In genomic region chr4:121155893-121156292, GRCh38 we compare ENCODE assay signal across 10 cellular contexts. TPM values are rescaled to one million over a fixed set of nuclear protein-coding genes. Genes with fewer than 3 reads are reported as not detected.
DNase-seq lines count a peak whose midpoint lies in the region; ATAC-seq, FAIRE-seq and TF ChIP-seq lines count a peak whose summit lies in the region.
"Had no signal": no experiment of that assay in that cellular context is flagged by ENCODE, and none has a peak within 500 bp of the region (broad histone marks: within the 10 kb centered on the region; RNA-seq: fewer than 3 reads in every experiment).

No MANE protein-coding gene starts in this region.

- H2BK120ac ChIP-seq in trophoblast cell (ENCODE audit: insufficient read depth, low read length, poor library complexity): no peak overlapping the region

- no peaks in the 10 kb centered on the region for H3K79me2 ChIP-seq in PC-9 (ENCODE audit: low read depth)
- no peaks in the 10 kb centered on the region for H3K79me2 ChIP-seq in endothelial cell of umbilical vein (ENCODE audit: control insufficient read depth, insufficient read depth, low read length)
- H3K79me2 ChIP-seq in trophoblast cell (ENCODE audit: control insufficient read depth, insufficient read depth, low read length, poor library complexity): peaks cover 1% of the 10 kb centered on the region

- H3K4me1 ChIP-seq in PC-9 (replicated peaks; ENCODE audit: insufficient read depth) (peaks cover 15% of the 10 kb centered on the region), endothelial cell of umbilical vein (ENCODE audit: control insufficient read depth, extremely low read depth, insufficient read depth, low read length) (peaks cover 20% of the 10 kb centered on the region), trophoblast cell (ENCODE audit: control insufficient read depth in 1 of 2, insufficient read depth in 2 of 2, low read length in 2 of 2) (peaks cover 3 to 5% of the 10 kb centered on the region in 2 experiments), esophagus squamous epithelium (peaks cover 0 to 17% (median 6%) of the 10 kb centered on the region in 3 donors)

- TF ChIP-seq CTCF in PC-9 (conservative IDR thresholded peaks at IDR 0.05) (no peak), endothelial cell of umbilical vein (IDR thresholded peaks at IDR 0.05; ENCODE audit: extremely low read depth in 1 of 2, insufficient read depth in 1 of 2, low read depth in 1 of 2, low read length in 2 of 2) (no peak), esophagus squamous epithelium (IDR thresholded peaks at IDR 0.05) (no peak)

- H3K4me3 ChIP-seq in PC-9 (peak overlapping the region; percentile 58), endothelial cell of umbilical vein (replicated peaks in 1 of 3; ENCODE audit: insufficient read depth in 1 of 3, low read depth in 1 of 3, low read length in 3 of 3) (peak overlapping the region; percentile 45 to 92 (median 80)), trophoblast cell (ENCODE audit: low read depth, low read length) (no peak overlapping the region), esophagus squamous epithelium (peak overlapping the region in 1 of 4 donors; percentile 67)

- H2BK5ac ChIP-seq in trophoblast cell (ENCODE audit: low read depth, low read length, poor library complexity): no peak overlapping the region

- H3K9me3 ChIP-seq in PC-9 (ENCODE audit: insufficient read depth, low read depth) (no peaks in the 10 kb centered on the region), endothelial cell of umbilical vein (replicated peaks; ENCODE audit: control insufficient read depth, insufficient read depth, low read length) (no peaks in the 10 kb centered on the region), trophoblast cell (ENCODE audit: insufficient read depth, low read depth, low read length) (no peaks in the 10 kb centered on the region), esophagus squamous epithelium (no peaks in the 10 kb centered on the region)

- H3K9ac ChIP-seq in endothelial cell of umbilical vein (replicated peaks; ENCODE audit: extremely low read depth, insufficient read depth, low read length) (peak overlapping the region; percentile 65), trophoblast cell (ENCODE audit: low read length) (no peak overlapping the region)

- H3K27ac ChIP-seq in PC-9 (peak overlapping the region; percentile 87), endothelial cell of umbilical vein (ENCODE audit: insufficient read depth, low read depth, low read length) (peak overlapping the region; percentile 75), trophoblast cell (ENCODE audit: low read depth, low read length) (peak overlapping the region; percentile 41), esophagus squamous epithelium (no peak overlapping the region)

- dilution Hi-C loops in endothelial cell of umbilical vein (cut with MboI; ENCODE audit: extremely low pct_ligation_motif_present, low sequenced_read_pairs): no loop called here

- no peak for TF ChIP-seq POLR2A in endothelial cell of umbilical vein (IDR thresholded peaks at IDR 0.05; ENCODE audit: low read depth, low read length)
- no peak for TF ChIP-seq POLR2A in esophagus squamous epithelium (IDR thresholded peaks at IDR 0.05)

- no peak overlapping the region for H3K23ac ChIP-seq in trophoblast cell (ENCODE audit: low read length)

- H4K91ac ChIP-seq in trophoblast cell (ENCODE audit: low read depth, low read length): no peak overlapping the region

- no peak overlapping the region for H3K18ac ChIP-seq in trophoblast cell (ENCODE audit: low read length)

- H3K27me3 ChIP-seq in PC-9 (ENCODE audit: insufficient read depth, low read depth) (no peaks in the 10 kb centered on the region), endothelial cell of umbilical vein (ENCODE audit: control insufficient read depth in 2 of 2, insufficient read depth in 2 of 2, low read length in 2 of 2) (no peaks in the 10 kb centered on the region), trophoblast cell (ENCODE audit: insufficient read depth, low read length) (no peaks in the 10 kb centered on the region), esophagus squamous epithelium (peaks cover 0 to 23% (median 0%) of the 10 kb centered on the region in 4 donors)

- no peak overlapping the region for H2AK5ac ChIP-seq in trophoblast cell (ENCODE audit: low read length)

- no peaks in the 10 kb centered on the region; the same call in 1 of the 2 replicates for H3F3A ChIP-seq in PC-9 (ENCODE audit: insufficient read depth, low read depth)

- POLR2A ChIA-PET in PC-9 (lab: Charles Lee; ENCODE audit: unreplicated experiment): no interaction called here
- POLR2A ChIA-PET in endothelial cell of umbilical vein (lab: Charles Lee): no interaction called here

- H3K9me1 ChIP-seq in endothelial cell of umbilical vein (replicated peaks; ENCODE audit: control insufficient read depth, extremely low read depth, insufficient read depth, low read length): no peaks in the 10 kb centered on the region

- H3K9me2 ChIP-seq in PC-9 (ENCODE audit: insufficient read depth): no peaks in the 10 kb centered on the region

- peaks cover 2% of the 10 kb centered on the region for H3K79me1 ChIP-seq in trophoblast cell (ENCODE audit: low read length)

- no peaks in the 10 kb centered on the region for H3K36me3 ChIP-seq in PC-9 (ENCODE audit: low read depth)
- no peaks in the 10 kb centered on the region for H3K36me3 ChIP-seq in endothelial cell of umbilical vein (ENCODE audit: control insufficient read depth in 2 of 2, extremely low read depth in 1 of 2, insufficient read depth in 2 of 2, low read length in 2 of 2)
- no peaks in the 10 kb centered on the region for H3K36me3 ChIP-seq in trophoblast cell (ENCODE audit: control insufficient read depth in 1 of 2, insufficient read depth in 2 of 2, low read length in 2 of 2)
- H3K36me3 ChIP-seq in esophagus squamous epithelium: no peaks in the 10 kb centered on the region

- no peak overlapping the region for H4K12ac ChIP-seq in trophoblast cell (ENCODE audit: low read depth, low read length)

- H2AFZ ChIP-seq in PC-9: peak overlapping the region; percentile 89
- peak overlapping the region; percentile 25 for H2AFZ ChIP-seq in endothelial cell of umbilical vein (ENCODE audit: low read depth, low read length)
- no peak overlapping the region for H2AFZ ChIP-seq in trophoblast cell (ENCODE audit: insufficient read depth, low read length, poor library complexity)

- no peak for ATAC-seq in HG03045 (IDR thresholded peaks at IDR 0.05; ENCODE audit: unreplicated experiment)

- DNase-seq in NOMO-1 treated with DMSO at 0.1 percent for 48 hours (lab: John Stamatoyannopoulos, UW; ENCODE audit: unreplicated experiment): peak; percentile 12
- DNase-seq in NOMO-1 treated with dmso at 0.1 percent for 144 hours (lab: John Stamatoyannopoulos, UW; ENCODE audit: unreplicated experiment): no peak
- peak; percentile 11 to 70 for DNase-seq in PC-9
- peak; percentile 86 for DNase-seq in endothelial cell of umbilical vein (ENCODE audit: low read depth, low spot score)
- DNase-seq in trophoblast cell: peak; percentile 6 to 28
- DNase-seq in esophagus squamous epithelium (lab: John Stamatoyannopoulos, UW): no peak
- no peak for DNase-seq in NCI-H2029 (lab: John Stamatoyannopoulos, UW)
- DNase-seq: C1 segment of cervical spinal cord had no signal

- WGBS in trophoblast cell (ENCODE audit: extremely low coverage, insufficient coverage, insufficient read length): no CpG with 5 or more reads among the region's 3 CpGs
- 58 to 64% methylated on average over 3 of the region's 3 CpGs for WGBS in esophagus squamous epithelium, 2 donors

- H4K20me1 ChIP-seq in PC-9 (ENCODE audit: insufficient read depth) (no peaks in the 10 kb centered on the region), endothelial cell of umbilical vein (replicated peaks; ENCODE audit: control insufficient read depth, extremely low read depth, insufficient read depth, low read length) (no peaks in the 10 kb centered on the region)

- no peak overlapping the region for H2BK12ac ChIP-seq in trophoblast cell (ENCODE audit: low read length)

- H3K4ac ChIP-seq in trophoblast cell (ENCODE audit: low read depth, low read length): no peak overlapping the region

- H3K14ac ChIP-seq in trophoblast cell (ENCODE audit: low read length): no peak overlapping the region

- BruUV-seq in PC-9 (replicated peaks; lab: Mats Ljungman, UMichigan) (no TSS peak), endothelial cell of umbilical vein (replicated peaks; lab: Mats Ljungman, UMichigan) (no TSS peak)

- CTCF ChIA-PET in PC-9 (lab: Charles Lee): no interaction called here
- CTCF ChIA-PET in endothelial cell of umbilical vein (lab: Charles Lee): interaction anchor here (1.3 to 2.6 kb wide), 2 partner anchors 22 to 37 kb away, joined by 3 to 17 read pairs; no protein-coding TSS in a partner anchor

- H3K4me2 ChIP-seq in PC-9: peak overlapping the region; percentile 80
- H3K4me2 ChIP-seq in endothelial cell of umbilical vein (ENCODE audit: insufficient read depth, low read length): peak overlapping the region; percentile 92
- no peak overlapping the region for H3K4me2 ChIP-seq in trophoblast cell (ENCODE audit: low read length)

- FAIRE-seq in endothelial cell of umbilical vein (lab: Jason Lieb, UNC): peak; percentile 86

- intact Hi-C loops in PC-9 (cut with micrococcal nuclease; ENCODE audit: unreplicated experiment) (no loop called here), endothelial cell of umbilical vein (cut with micrococcal nuclease) (loop anchor here (1.0 to 5.0 kb wide), 3 partner anchors 17 to 234 kb away; partner anchors contain the start of gene PRDM5), esophagus squamous epithelium (cut with DNase I) (no loop called here)

- no peak overlapping the region for H4K8ac ChIP-seq in trophoblast cell (ENCODE audit: low read depth, low read length)

TF ChIP-seq in endothelial cell of umbilical vein, 7 proteins besides CTCF, POLR2A, EP300 and RAD21 (continues in another document):
- no peak for TF ChIP-seq GATA2 (IDR thresholded peaks at IDR 0.05; ENCODE audit: insufficient read depth, insufficient read length, low read depth, low read length)
- TF ChIP-seq FOS (IDR thresholded peaks at IDR 0.05; ENCODE audit: borderline replicate concordance, insufficient read depth, low read length): peak; percentile 96
- peak; percentile 82 for TF ChIP-seq JUN (IDR thresholded peaks at IDR 0.05; ENCODE audit: borderline replicate concordance, insufficient read depth, insufficient read length, low read depth)

RNA-seq across cellular contexts. Expression of gene TNIP3, which starts 8.2 kb away (rescaled TPM):
- total RNA-seq in PC-9 (2021) (0.63 and 1.2 TPM in 2 replicates), endothelial cell of umbilical vein (0.14 TPM in 1 of 2 replicates, not detected in the other), esophagus squamous epithelium (1 to 10 TPM in 2 of 4 donors, under 1 TPM in 2; 0.15 to 6.5 (median 2.5) TPM)
- not detected in 2 replicates for polyA plus RNA-seq in endothelial cell of umbilical vein
- 0.03 and 0.09 TPM in 2 replicates for polyA plus RNA-seq in endothelial cell of umbilical vein (2011; cell fraction: cytosol; rRNA removed)
- polyA plus RNA-seq in endothelial cell of umbilical vein (2011; cell fraction: nucleus; rRNA removed): not detected in 2 replicates
- 0.16 and 0.28 TPM in 2 replicates for polyA plus RNA-seq in endothelial cell of umbilical vein (2012)
- polyA minus RNA-seq in endothelial cell of umbilical vein: not detected in 2 replicates
- polyA minus RNA-seq in endothelial cell of umbilical vein (2011; cell fraction: cytosol; rRNA and poly(A)+ RNA removed): not detected
- 0.19 TPM in 1 of 2 replicates, not detected in the other for polyA minus RNA-seq in endothelial cell of umbilical vein (2011; cell fraction: nucleus; rRNA and poly(A)+ RNA removed)
- polyA plus RNA-seq in trophoblast cell (2013): 0.18 and 0.22 TPM in 2 replicates
- total RNA-seq: SK-MEL-5 had no signal

Comparison
In these comparisons a context has a peak if more than half of its experiments do, and no peak if none do; other contexts are left out.
1. DNase-seq: peak in NOMO-1 treated with DMSO at 0.1 percent for 48 hours (single experiment), PC-9 (2 of 2), endothelial cell of umbilical vein (single experiment) and trophoblast cell (2 of 2); none in NOMO-1 treated with dmso at 0.1 percent for 144 hours (single experiment), esophagus squamous epithelium (single experiment) and NCI-H2029 (single experiment).
2. H3K27ac ChIP-seq: peak in PC-9 (single experiment), endothelial cell of umbilical vein (single experiment) and trophoblast cell (single experiment); none in esophagus squamous epithelium (0 of 4).